Comparison of ENCODE assay signal across 12 cellular contexts in the genomic region with DNA sequence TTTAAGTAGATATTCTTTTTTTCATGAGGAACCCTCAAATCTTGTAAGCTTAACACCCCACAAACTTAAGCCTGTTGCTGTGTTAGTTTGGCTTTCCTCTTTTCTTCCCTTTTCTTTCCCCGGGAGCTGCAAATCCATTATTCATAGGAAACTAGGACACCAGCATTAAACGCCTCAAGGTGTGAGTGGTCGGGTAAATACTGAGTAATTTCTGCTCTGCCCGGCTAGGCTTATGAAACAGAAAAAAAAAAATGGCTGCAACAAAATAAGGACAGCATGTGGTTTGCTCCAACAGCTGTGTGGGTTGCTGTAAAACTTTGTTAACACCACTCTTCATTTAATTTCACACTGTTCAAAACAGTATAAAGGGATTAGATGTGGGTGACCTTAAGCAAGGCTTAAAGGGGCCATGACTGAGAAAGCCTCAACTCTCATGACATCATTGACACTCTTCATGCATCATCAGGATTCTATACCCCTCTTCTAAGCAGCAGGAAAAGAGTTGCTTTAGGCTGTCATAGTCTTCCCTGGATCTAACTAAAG.
A peak's percentile ranks its signal among the peaks of the same experiment; 100 is the strongest.
DNase-seq lines count a peak whose midpoint lies in the region; ATAC-seq, FAIRE-seq and TF ChIP-seq lines count a peak whose summit lies in the region.
"Had no signal": no experiment of that assay in that cellular context is flagged by ENCODE, and none has a peak within 500 bp of the region (broad histone marks: within the 10 kb centered on the region; RNA-seq: fewer than 3 reads in every experiment).

No MANE protein-coding gene starts in this region.

- no peaks in the 10 kb centered on the region for H3K4me1 ChIP-seq in HepG2 (ENCODE audit: insufficient read depth, low read length)
- peaks cover 0 to 10% (median 0%) of the 10 kb centered on the region in 4 donors for H3K4me1 ChIP-seq in right lobe of liver
- no peaks in the 10 kb centered on the region for H3K4me1 ChIP-seq in upper lobe of right lung

- peak overlapping the region; percentile 56 for H3K4me3 Mint-ChIP-seq in natural killer cell treated with Interleukin-12 subunit alpha and Interleukin-12 subunit beta and Interleukin-15 and Interleukin-18, amount 100 ng/mL, for 72 hours
- no peak overlapping the region for H3K4me3 Mint-ChIP-seq in CD4-positive, alpha-beta T cell
- H3K4me3 Mint-ChIP-seq: CD14-positive monocyte had no signal

- H3K9ac ChIP-seq in HepG2 (ENCODE audit: insufficient read depth, low read depth, low read length) = no peak overlapping the region

- no peaks in the 10 kb centered on the region for H4K20me1 ChIP-seq in HepG2 (ENCODE audit: insufficient read depth, low read length)

- WGBS in HepG2 (ENCODE audit: low lambda C conversion rate) = 2% methylated on average over 4 of the region's 4 CpGs
- WGBS in right lobe of liver (ENCODE audit: insufficient coverage, low coverage, low lambda C conversion rate, missing lambda C conversion rate) = 45% methylated on average over 4 of the region's 4 CpGs

- TF ChIP-seq CTCF in HepG2 (CRISPR knock-in tag; IDR thresholded peaks at IDR 0.05) (no peak), right lobe of liver (IDR thresholded peaks at IDR 0.05) (no peak), bronchial epithelial cell (IDR thresholded peaks at IDR 0.05; ENCODE audit: insufficient read depth, low read length, severe bottlenecking) (no peak), upper lobe of right lung (IDR thresholded peaks at IDR 0.05) (no peak)
- no peak for TF ChIP-seq CTCF in CD4-positive, alpha-beta T cell (IDR thresholded peaks at IDR 0.05)

- no peaks in the 10 kb centered on the region for H3K36me3 ChIP-seq in HepG2 (replicated peaks in 1 of 2; ENCODE audit: control insufficient read depth in 1 of 2, insufficient read depth in 2 of 2, low read length in 2 of 2)
- no peaks in the 10 kb centered on the region for H3K36me3 ChIP-seq in right lobe of liver
- H3K36me3 ChIP-seq in bronchial epithelial cell (ENCODE audit: control insufficient read depth, insufficient read depth, low read length) = no peaks in the 10 kb centered on the region
- H3K36me3 ChIP-seq in upper lobe of right lung = peaks cover 6% of the 10 kb centered on the region

- H3K9me3 ChIP-seq in HepG2 (ENCODE audit: low read length) (no peaks in the 10 kb centered on the region), right lobe of liver (no peaks in the 10 kb centered on the region), upper lobe of right lung (no peaks in the 10 kb centered on the region)
- no peaks in the 10 kb centered on the region for H3K9me3 ChIP-seq in CD4-positive, alpha-beta T cell (ENCODE audit: control insufficient read depth, low read length)

- BruUV-seq in HepG2 (replicated peaks; lab: Mats Ljungman, UMichigan) = no TSS peak

- H3K27ac ChIP-seq in HepG2 (ENCODE audit: extremely low read length, insufficient read depth, low read length) = no peak overlapping the region
- no peak overlapping the region for H3K27ac ChIP-seq in right lobe of liver
- no peak overlapping the region for H3K27ac ChIP-seq in upper lobe of right lung
- H3K27ac ChIP-seq in CD4-positive, alpha-beta T cell (ENCODE audit: low read depth, low read length) = no peak overlapping the region

- intact Hi-C loops in HepG2 (cut with micrococcal nuclease; ENCODE audit: unreplicated experiment) (no loop called here), right lobe of liver (cut with DNase I) (no loop called here), upper lobe of right lung (cut with DNase I) (no loop called here)
- intact Hi-C loops in CD4-positive, alpha-beta T cell (cut with DNase I, micrococcal nuclease) = no loop called here

- FAIRE-seq in HepG2 (lab: Jason Lieb, UNC) (no peak), bronchial epithelial cell (lab: Jason Lieb, UNC) (no peak)

- no peak overlapping the region for H3K4me2 ChIP-seq in HepG2 (ENCODE audit: low read depth, low read length)

- H2AFZ ChIP-seq in HepG2 (ENCODE audit: low read length) = no peak overlapping the region

- peaks cover 0 to 6% of the 10 kb centered on the region in 2 experiments; a peak in 2 of 5 replicates for H3K27me3 ChIP-seq in HepG2 (ENCODE audit: control insufficient read depth in 1 of 2, insufficient read depth in 2 of 2, low read length in 2 of 2)
- H3K27me3 ChIP-seq in right lobe of liver = no peaks in the 10 kb centered on the region
- H3K27me3 ChIP-seq in bronchial epithelial cell (ENCODE audit: control insufficient read depth, insufficient read depth, low read length) = peaks cover 3% of the 10 kb centered on the region
- no peaks in the 10 kb centered on the region for H3K27me3 ChIP-seq in upper lobe of right lung
- no peaks in the 10 kb centered on the region for H3K27me3 ChIP-seq in CD4-positive, alpha-beta T cell (ENCODE audit: control insufficient read depth, insufficient read depth, low read length)

- POLR2A ChIA-PET in HepG2 (lab: Yijun Ruan, JAX) = no interaction called here
- POLR2A ChIA-PET in CD4-positive, alpha-beta T cell (lab: Charles Lee) = interaction anchor here (0.6 to 1.5 kb wide), 3 partner anchors 19 to 97 kb away, joined by 3 to 5 read pairs (median 3); no protein-coding TSS in a partner anchor

- TF ChIP-seq EP300 in HepG2 (IDR thresholded peaks at IDR 0.05; ENCODE audit: low read depth in 2 of 2, low read length in 2 of 2) = no peak
- TF ChIP-seq EP300 in HepG2 (CRISPR knock-in tag; IDR thresholded peaks at IDR 0.05; ENCODE audit: borderline replicate concordance) = no peak

- no peaks in the 10 kb centered on the region for H3K27me3 Mint-ChIP-seq in natural killer cell treated with Interleukin-12 subunit alpha and Interleukin-12 subunit beta and Interleukin-15 and Interleukin-18, amount 100 ng/mL, for 72 hours
- no peaks in the 10 kb centered on the region for H3K27me3 Mint-ChIP-seq in CD4-positive, alpha-beta T cell

- peaks cover 55 to 66% of the 10 kb centered on the region in 2 donors for H3K4me1 Mint-ChIP-seq in natural killer cell treated with Interleukin-12 subunit alpha and Interleukin-12 subunit beta and Interleukin-15 and Interleukin-18, amount 100 ng/mL, for 72 hours (ENCODE audit: low read depth in 2 of 2)
- H3K4me1 Mint-ChIP-seq in CD4-positive, alpha-beta T cell (ENCODE audit: low read depth) = peaks cover 29% of the 10 kb centered on the region

- peaks cover 51% of the 10 kb centered on the region for H3K36me3 Mint-ChIP-seq in natural killer cell treated with Interleukin-12 subunit alpha and Interleukin-12 subunit beta and Interleukin-15 and Interleukin-18, amount 100 ng/mL, for 72 hours
- peaks cover 90% of the 10 kb centered on the region for H3K36me3 Mint-ChIP-seq in CD4-positive, alpha-beta T cell (ENCODE audit: low read depth)

- no peak overlapping the region for H3K4me3 ChIP-seq in HepG2 (replicated peaks in 1 of 3; ENCODE audit: insufficient read depth in 1 of 3, low read depth in 2 of 3, low read length in 3 of 3)
- no peak overlapping the region for H3K4me3 ChIP-seq in right lobe of liver
- H3K4me3 ChIP-seq in bronchial epithelial cell (ENCODE audit: low read depth, low read length) = no peak overlapping the region
- no peak overlapping the region for H3K4me3 ChIP-seq in upper lobe of right lung

- H3K79me2 ChIP-seq in HepG2 (ENCODE audit: insufficient read depth, low read length) = no peaks in the 10 kb centered on the region

- H3K27ac Mint-ChIP-seq in natural killer cell treated with Interleukin-12 subunit alpha and Interleukin-12 subunit beta and Interleukin-15 and Interleukin-18, amount 100 ng/mL, for 72 hours = peak overlapping the region; percentile 66 to 88
- no peak overlapping the region for H3K27ac Mint-ChIP-seq in CD4-positive, alpha-beta T cell

- ATAC-seq in HepG2 (no peak), right lobe of liver (no peak), upper lobe of right lung (no peak), GM21381 (IDR thresholded peaks at IDR 0.05; ENCODE audit: unreplicated experiment) (no peak)
- ATAC-seq in natural killer cell treated with Interleukin-12 subunit alpha and Interleukin-12 subunit beta and Interleukin-15 and Interleukin-18, amount 100 ng/mL, for 72 hours = peak; percentile 93 to 96
- ATAC-seq in CD4-positive, alpha-beta T cell (ENCODE audit: poor library complexity) = no peak

- no peak for TF ChIP-seq RAD21 in HepG2 (CRISPR knock-in tag; IDR thresholded peaks at IDR 0.05)

- CTCF ChIA-PET in HepG2 (lab: Yijun Ruan, JAX; ENCODE audit: low intra/inter-chr PET ratio, low total read pairs) = no interaction called here
- CTCF ChIA-PET in CD4-positive, alpha-beta T cell (lab: Charles Lee) = interaction anchor here (1.2 kb wide), 1 partner anchor 51 kb away, joined by 5 read pairs; no protein-coding TSS in a partner anchor

- TF ChIP-seq POLR2A in HepG2 (IDR thresholded peaks at IDR 0.05; ENCODE audit: insufficient read depth in 1 of 2, low read depth in 2 of 2, low read length in 2 of 2) (no peak), right lobe of liver (IDR thresholded peaks at IDR 0.05) (no peak)

- no peaks in the 10 kb centered on the region for H3K9me3 Mint-ChIP-seq in natural killer cell treated with Interleukin-12 subunit alpha and Interleukin-12 subunit beta and Interleukin-15 and Interleukin-18, amount 100 ng/mL, for 72 hours
- H3K9me3 Mint-ChIP-seq in CD4-positive, alpha-beta T cell = no peaks in the 10 kb centered on the region
- H3K9me3 Mint-ChIP-seq: CD14-positive monocyte had no signal

- in situ Hi-C loops in HepG2 (cut with HindIII; ENCODE audit: extremely low pct_ligation_motif_present, low pct_unique_long_range_greater_than_20kb) = no loop called here

- DNase-seq in HepG2 (ENCODE audit: low spot score) = no peak
- no peak for DNase-seq in right lobe of liver
- DNase-seq in bronchial epithelial cell (ENCODE audit: low read depth) = peak; percentile 58
- peak; percentile 68 for DNase-seq in natural killer cell treated with Interleukin-12 subunit alpha and Interleukin-12 subunit beta and Interleukin-15 and Interleukin-18, amount 100 ng/mL, for 72 hours (ENCODE audit: low spot score)
- no peak for DNase-seq in upper lobe of right lung
- DNase-seq in CD4-positive, alpha-beta T cell = no peak
- DNase-seq: NCI-H1417 treated with DMSO at 0.1 percent for 48 hours; NCI-H2081; NCI-H524 treated with DMSO at 0.1 percent for 48 hours; NK-92 treated with Interleukin-12 subunit alpha and Interleukin-12 subunit beta, amount 100 ng/mL, for 24 hours had no signal

TF ChIP-seq in HepG2, 621 proteins besides CTCF, POLR2A, EP300 and RAD21 (continues in another document):
- TF ChIP-seq CREB1 (IDR thresholded peaks at IDR 0.05) (peak; percentile 30; the same call in 1 of the 2 replicates), CREB1 (CRISPR knock-in tag; IDR thresholded peaks at IDR 0.05) (no peak)

Comparison
In these comparisons a context has a peak if more than half of its experiments do, and no peak if none do; other contexts are left out.
1. ATAC-seq: peak in natural killer cell treated with Interleukin-12 subunit alpha and Interleukin-12 subunit beta and Interleukin-15 and Interleukin-18, amount 100 ng/mL, for 72 hours (2 of 2); none in HepG2 (single experiment), right lobe of liver (0 of 4), upper lobe of right lung (single experiment), CD4-positive, alpha-beta T cell (single experiment) and GM21381 (single experiment).
2. DNase-seq: peak in bronchial epithelial cell (single experiment) and natural killer cell treated with Interleukin-12 subunit alpha and Interleukin-12 subunit beta and Interleukin-15 and Interleukin-18, amount 100 ng/mL, for 72 hours (single experiment); none in HepG2 (single experiment), right lobe of liver (0 of 3), upper lobe of right lung (single experiment) and CD4-positive, alpha-beta T cell (0 of 10).